ENCODE assay signal across 1 cellular context in the genomic region with DNA sequence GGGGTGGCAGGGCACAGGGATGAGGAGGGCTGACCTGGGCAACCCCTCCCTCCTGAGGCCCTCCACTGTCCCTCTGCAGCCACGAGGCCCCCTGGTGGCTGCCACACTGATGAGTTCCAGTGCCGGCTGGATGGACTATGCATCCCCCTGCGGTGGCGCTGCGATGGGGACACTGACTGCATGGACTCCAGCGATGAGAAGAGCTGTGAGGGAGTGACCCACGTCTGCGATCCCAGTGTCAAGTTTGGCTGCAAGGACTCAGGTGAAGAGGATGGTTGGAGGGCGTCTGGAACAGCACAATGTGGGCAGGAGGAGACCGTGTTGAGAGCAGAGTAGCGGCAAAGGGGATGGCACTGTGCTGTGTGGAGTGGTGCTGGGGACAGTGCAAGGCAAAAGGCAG.
TF ChIP-seq lines count a peak whose summit lies in the region.

No MANE protein-coding gene starts in this region.

TF ChIP-seq in WTC11, 78 proteins besides CTCF, POLR2A, EP300 and RAD21 (continued from another document):
- TF ChIP-seq, protein P1, sequence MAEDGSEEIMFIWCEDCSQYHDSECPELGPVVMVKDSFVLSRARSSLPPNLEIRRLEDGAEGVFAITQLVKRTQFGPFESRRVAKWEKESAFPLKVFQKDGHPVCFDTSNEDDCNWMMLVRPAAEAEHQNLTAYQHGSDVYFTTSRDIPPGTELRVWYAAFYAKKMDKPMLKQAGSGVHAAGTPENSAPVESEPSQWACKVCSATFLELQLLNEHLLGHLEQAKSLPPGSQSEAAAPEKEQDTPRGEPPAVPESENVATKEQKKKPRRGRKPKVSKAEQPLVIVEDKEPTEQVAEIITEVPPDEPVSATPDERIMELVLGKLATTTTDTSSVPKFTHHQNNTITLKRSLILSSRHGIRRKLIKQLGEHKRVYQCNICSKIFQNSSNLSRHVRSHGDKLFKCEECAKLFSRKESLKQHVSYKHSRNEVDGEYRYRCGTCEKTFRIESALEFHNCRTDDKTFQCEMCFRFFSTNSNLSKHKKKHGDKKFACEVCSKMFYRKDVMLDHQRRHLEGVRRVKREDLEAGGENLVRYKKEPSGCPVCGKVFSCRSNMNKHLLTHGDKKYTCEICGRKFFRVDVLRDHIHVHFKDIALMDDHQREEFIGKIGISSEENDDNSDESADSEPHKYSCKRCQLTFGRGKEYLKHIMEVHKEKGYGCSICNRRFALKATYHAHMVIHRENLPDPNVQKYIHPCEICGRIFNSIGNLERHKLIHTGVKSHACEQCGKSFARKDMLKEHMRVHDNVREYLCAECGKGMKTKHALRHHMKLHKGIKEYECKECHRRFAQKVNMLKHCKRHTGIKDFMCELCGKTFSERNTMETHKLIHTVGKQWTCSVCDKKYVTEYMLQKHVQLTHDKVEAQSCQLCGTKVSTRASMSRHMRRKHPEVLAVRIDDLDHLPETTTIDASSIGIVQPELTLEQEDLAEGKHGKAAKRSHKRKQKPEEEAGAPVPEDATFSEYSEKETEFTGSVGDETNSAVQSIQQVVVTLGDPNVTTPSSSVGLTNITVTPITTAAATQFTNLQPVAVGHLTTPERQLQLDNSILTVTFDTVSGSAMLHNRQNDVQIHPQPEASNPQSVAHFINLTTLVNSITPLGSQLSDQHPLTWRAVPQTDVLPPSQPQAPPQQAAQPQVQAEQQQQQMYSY (CRISPR knock-in tag; IDR thresholded peaks at IDR 0.05) = no peak
- TF ChIP-seq ATF1 (CRISPR knock-in tag; IDR thresholded peaks at IDR 0.05) (no peak), NR3C1 (CRISPR knock-in tag; conservative IDR thresholded peaks at IDR 0.05; ENCODE audit: low read depth) (no peak)
- TF ChIP-seq, protein P2, sequence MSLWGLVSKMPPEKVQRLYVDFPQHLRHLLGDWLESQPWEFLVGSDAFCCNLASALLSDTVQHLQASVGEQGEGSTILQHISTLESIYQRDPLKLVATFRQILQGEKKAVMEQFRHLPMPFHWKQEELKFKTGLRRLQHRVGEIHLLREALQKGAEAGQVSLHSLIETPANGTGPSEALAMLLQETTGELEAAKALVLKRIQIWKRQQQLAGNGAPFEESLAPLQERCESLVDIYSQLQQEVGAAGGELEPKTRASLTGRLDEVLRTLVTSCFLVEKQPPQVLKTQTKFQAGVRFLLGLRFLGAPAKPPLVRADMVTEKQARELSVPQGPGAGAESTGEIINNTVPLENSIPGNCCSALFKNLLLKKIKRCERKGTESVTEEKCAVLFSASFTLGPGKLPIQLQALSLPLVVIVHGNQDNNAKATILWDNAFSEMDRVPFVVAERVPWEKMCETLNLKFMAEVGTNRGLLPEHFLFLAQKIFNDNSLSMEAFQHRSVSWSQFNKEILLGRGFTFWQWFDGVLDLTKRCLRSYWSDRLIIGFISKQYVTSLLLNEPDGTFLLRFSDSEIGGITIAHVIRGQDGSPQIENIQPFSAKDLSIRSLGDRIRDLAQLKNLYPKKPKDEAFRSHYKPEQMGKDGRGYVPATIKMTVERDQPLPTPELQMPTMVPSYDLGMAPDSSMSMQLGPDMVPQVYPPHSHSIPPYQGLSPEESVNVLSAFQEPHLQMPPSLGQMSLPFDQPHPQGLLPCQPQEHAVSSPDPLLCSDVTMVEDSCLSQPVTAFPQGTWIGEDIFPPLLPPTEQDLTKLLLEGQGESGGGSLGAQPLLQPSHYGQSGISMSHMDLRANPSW (CRISPR knock-in tag; conservative IDR thresholded peaks at IDR 0.05; ENCODE audit: low read depth) = no peak
- TF ChIP-seq, protein P3, sequence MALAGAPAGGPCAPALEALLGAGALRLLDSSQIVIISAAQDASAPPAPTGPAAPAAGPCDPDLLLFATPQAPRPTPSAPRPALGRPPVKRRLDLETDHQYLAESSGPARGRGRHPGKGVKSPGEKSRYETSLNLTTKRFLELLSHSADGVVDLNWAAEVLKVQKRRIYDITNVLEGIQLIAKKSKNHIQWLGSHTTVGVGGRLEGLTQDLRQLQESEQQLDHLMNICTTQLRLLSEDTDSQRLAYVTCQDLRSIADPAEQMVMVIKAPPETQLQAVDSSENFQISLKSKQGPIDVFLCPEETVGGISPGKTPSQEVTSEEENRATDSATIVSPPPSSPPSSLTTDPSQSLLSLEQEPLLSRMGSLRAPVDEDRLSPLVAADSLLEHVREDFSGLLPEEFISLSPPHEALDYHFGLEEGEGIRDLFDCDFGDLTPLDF (CRISPR knock-in tag; IDR thresholded peaks at IDR 0.05) = no peak
- TF ChIP-seq, protein P4, sequence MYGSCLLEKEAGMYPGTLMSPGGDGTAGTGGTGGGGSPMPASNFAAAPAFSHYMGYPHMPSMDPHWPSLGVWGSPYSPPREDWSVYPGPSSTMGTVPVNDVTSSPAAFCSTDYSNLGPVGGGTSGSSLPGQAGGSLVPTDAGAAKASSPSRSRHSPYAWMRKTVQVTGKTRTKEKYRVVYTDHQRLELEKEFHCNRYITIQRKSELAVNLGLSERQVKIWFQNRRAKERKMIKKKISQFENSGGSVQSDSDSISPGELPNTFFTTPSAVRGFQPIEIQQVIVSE (CRISPR knock-in tag; IDR thresholded peaks at IDR 0.05; ENCODE audit: borderline replicate concordance) = no peak
- TF ChIP-seq, protein P5, sequence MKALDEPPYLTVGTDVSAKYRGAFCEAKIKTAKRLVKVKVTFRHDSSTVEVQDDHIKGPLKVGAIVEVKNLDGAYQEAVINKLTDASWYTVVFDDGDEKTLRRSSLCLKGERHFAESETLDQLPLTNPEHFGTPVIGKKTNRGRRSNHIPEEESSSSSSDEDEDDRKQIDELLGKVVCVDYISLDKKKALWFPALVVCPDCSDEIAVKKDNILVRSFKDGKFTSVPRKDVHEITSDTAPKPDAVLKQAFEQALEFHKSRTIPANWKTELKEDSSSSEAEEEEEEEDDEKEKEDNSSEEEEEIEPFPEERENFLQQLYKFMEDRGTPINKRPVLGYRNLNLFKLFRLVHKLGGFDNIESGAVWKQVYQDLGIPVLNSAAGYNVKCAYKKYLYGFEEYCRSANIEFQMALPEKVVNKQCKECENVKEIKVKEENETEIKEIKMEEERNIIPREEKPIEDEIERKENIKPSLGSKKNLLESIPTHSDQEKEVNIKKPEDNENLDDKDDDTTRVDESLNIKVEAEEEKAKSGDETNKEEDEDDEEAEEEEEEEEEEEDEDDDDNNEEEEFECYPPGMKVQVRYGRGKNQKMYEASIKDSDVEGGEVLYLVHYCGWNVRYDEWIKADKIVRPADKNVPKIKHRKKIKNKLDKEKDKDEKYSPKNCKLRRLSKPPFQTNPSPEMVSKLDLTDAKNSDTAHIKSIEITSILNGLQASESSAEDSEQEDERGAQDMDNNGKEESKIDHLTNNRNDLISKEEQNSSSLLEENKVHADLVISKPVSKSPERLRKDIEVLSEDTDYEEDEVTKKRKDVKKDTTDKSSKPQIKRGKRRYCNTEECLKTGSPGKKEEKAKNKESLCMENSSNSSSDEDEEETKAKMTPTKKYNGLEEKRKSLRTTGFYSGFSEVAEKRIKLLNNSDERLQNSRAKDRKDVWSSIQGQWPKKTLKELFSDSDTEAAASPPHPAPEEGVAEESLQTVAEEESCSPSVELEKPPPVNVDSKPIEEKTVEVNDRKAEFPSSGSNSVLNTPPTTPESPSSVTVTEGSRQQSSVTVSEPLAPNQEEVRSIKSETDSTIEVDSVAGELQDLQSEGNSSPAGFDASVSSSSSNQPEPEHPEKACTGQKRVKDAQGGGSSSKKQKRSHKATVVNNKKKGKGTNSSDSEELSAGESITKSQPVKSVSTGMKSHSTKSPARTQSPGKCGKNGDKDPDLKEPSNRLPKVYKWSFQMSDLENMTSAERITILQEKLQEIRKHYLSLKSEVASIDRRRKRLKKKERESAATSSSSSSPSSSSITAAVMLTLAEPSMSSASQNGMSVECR (CRISPR knock-in tag; IDR thresholded peaks at IDR 0.05; ENCODE audit: borderline replicate concordance) = no peak
